In the genomic region with DNA sequence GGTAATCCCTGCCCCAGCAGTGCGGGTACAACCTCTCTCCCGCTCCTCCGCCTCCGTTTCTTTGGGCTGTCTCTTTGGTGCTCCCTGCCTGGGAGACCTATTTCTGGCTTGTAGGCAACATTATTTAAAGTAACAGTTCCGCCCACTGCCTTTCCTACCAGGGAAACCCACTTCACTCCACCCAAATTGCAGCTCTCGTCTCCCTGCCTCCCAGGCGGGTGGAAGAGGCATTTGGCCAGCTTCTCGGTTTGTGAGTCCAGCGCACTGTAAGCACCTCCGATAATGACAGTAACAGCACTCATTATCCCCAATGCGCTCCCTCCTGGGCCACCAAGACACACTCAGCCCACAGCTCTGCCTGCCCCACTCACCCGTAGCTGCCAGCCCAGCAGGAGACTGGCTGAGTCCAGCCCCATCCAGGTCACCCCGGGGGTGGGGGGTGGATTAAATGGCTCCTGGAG, we compare ENCODE assay signal across 17 cellular contexts.
DNase-seq lines count a peak whose midpoint lies in the region; ATAC-seq, FAIRE-seq and TF ChIP-seq lines count a peak whose summit lies in the region.
"Had no signal": no experiment of that assay in that cellular context is flagged by ENCODE, and none has a peak within 500 bp of the region (broad histone marks: within the 10 kb centered on the region; RNA-seq: fewer than 3 reads in every experiment).

No MANE protein-coding gene starts in this region.

- H3K9me3 ChIP-seq in heart right ventricle (no peaks in the 10 kb centered on the region), esophagus muscularis mucosa (no peaks in the 10 kb centered on the region)

- ATAC-seq in heart right ventricle (peak; percentile 30 to 83 (median 66)), GM21367 (IDR thresholded peaks at IDR 0.05; ENCODE audit: unreplicated experiment) (no peak)

- H3K27ac ChIP-seq in heart right ventricle (peak overlapping the region; percentile 50 to 94 (median 76)), esophagus muscularis mucosa (replicated peaks in 1 of 4) (no peak overlapping the region)
- H3K27ac ChIP-seq: epithelial cell of prostate had no signal

- WGBS in heart right ventricle, 2 donors, result 23 to 26% methylated on average over 13 of the region's 13 CpGs
- WGBS in esophagus muscularis mucosa, result 65% methylated on average over 12 of the region's 13 CpGs

- no peak for TF ChIP-seq EP300 in esophagus muscularis mucosa (IDR thresholded peaks at IDR 0.05)

- no peaks in the 10 kb centered on the region for H3K36me3 ChIP-seq in heart right ventricle
- no peaks in the 10 kb centered on the region for H3K36me3 ChIP-seq in esophagus muscularis mucosa

- DNase-seq in NCI-H146 (lab: John Stamatoyannopoulos, UW), result peak; percentile 39
- no peak for DNase-seq in NCI-H146 treated with DMSO at 0.1 percent for 48 hours (lab: John Stamatoyannopoulos, UW; ENCODE audit: unreplicated experiment)
- DNase-seq in NCI-H345 treated with DMSO at 0.1 percent for 48 hours (lab: John Stamatoyannopoulos, UW; ENCODE audit: unreplicated experiment), result peak; percentile 37
- DNase-seq in heart right ventricle, result peak; percentile 48 to 57
- DNase-seq in urothelium cell line (ENCODE audit: low spot score), result no peak
- no peak for DNase-seq in esophagus muscularis mucosa (ENCODE audit: extremely low spot score)
- no peak for DNase-seq in stimulated activated CD4-positive, alpha-beta T cell treated with anti-CD3 and anti-CD28 coated beads, Interleukin-2, amount 100 ng/mL, for 24 hours
- DNase-seq: activated CD8-positive, alpha-beta memory T cell treated with anti-CD3 and anti-CD28 coated beads for 24 hours; activated effector memory CD4-positive, alpha-beta T cell treated with Interleukin-2 at 50 U/mL for 16 hours; CD4-positive, alpha-beta T cell; immature natural killer cell; Karpas-422; NCI-H446; small intestine had no signal

- intact Hi-C loops in heart right ventricle (cut with DNase I), result loop anchor here in 3 of 10 donors (5.0 to 10.0 kb wide), 2 partner anchors 55 to 58 kb away; no protein-coding TSS in a partner anchor
- intact Hi-C loops in esophagus muscularis mucosa (cut with DNase I), result no loop called here

- H3K4me3 ChIP-seq in heart right ventricle (peak overlapping the region in 3 of 10 donors; percentile 7 to 24 (median 12)), esophagus muscularis mucosa (no peak overlapping the region)

- H3K27me3 ChIP-seq in heart right ventricle (peaks cover 0 to 5% (median 0%) of the 10 kb centered on the region in 7 donors), esophagus muscularis mucosa (peaks cover 0 to 28% (median 0%) of the 10 kb centered on the region in 4 donors)

- H3K4me1 ChIP-seq in heart right ventricle, result peaks cover 0 to 56% (median 18%) of the 10 kb centered on the region in 9 donors
- H3K4me1 ChIP-seq in esophagus muscularis mucosa, result peaks cover 0 to 11% (median 0%) of the 10 kb centered on the region in 4 donors

- TF ChIP-seq CTCF in heart right ventricle (IDR thresholded peaks at IDR 0.05), result no peak
- TF ChIP-seq CTCF in esophagus muscularis mucosa (IDR thresholded peaks at IDR 0.05), result no peak

- peak; percentile 30 for FAIRE-seq in urothelium cell line (lab: Jason Lieb, UNC)
- FAIRE-seq: GM12891, small intestine had no signal

- no peak for TF ChIP-seq POLR2A in esophagus muscularis mucosa (IDR thresholded peaks at IDR 0.05; ENCODE audit: low read depth)

Comparison
In these comparisons a context has a peak if more than half of its experiments do, and no peak if none do; other contexts are left out.
1. DNase-seq: peak in NCI-H146 (single experiment), NCI-H345 treated with DMSO at 0.1 percent for 48 hours (single experiment) and heart right ventricle (2 of 2); none in NCI-H146 treated with DMSO at 0.1 percent for 48 hours (single experiment), urothelium cell line (single experiment), esophagus muscularis mucosa (single experiment) and stimulated activated CD4-positive, alpha-beta T cell treated with anti-CD3 and anti-CD28 coated beads, Interleukin-2, amount 100 ng/mL, for 24 hours (0 of 2).
2. H3K27ac ChIP-seq: peak in heart right ventricle (10 of 10); none in esophagus muscularis mucosa (0 of 4).